In the genomic region with DNA sequence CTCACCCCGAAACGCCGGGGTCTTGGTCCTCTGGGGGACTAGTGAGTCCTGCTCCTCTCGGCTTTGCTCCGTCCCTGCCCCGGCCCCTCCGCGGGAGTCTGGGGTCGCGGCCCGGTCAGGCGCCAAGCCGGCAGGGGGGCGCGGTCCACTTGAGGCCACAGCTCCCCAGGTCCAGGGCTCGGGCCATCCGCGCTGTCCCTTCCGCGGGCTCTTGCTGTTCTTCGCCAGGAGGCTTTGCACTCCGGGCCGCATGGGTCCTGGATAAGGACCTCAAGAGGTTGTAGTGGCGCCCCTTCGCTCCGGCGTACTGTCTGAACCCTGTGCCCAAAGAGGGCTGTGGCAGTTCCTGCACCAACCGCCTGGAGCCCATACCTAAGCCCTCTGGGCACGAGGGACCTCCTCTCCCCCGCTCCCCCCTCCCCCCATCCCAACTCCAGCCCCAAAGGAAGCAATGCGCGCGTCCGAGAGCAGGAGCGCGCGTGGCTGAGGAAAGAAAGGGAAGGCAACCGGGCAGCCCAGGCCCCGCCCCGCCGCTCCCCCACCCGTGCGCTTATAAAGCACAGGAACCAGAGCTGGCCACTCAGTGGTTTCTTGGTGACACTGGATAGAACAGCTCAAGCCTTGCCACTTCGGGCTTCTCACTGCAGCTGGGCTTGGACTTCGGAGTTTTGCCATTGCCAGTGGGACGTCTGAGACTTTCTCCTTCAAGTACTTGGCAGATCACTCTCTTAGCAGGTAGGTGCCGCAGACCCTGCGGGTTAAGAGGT, we compare ENCODE assay signal across 8 cellular contexts. TPM values are rescaled to one million over a fixed set of nuclear protein-coding genes. Genes with fewer than 3 reads are reported as not detected.
DNase-seq lines count a peak whose midpoint lies in the region; ATAC-seq and TF ChIP-seq lines count a peak whose summit lies in the region.

A gene with protein sequence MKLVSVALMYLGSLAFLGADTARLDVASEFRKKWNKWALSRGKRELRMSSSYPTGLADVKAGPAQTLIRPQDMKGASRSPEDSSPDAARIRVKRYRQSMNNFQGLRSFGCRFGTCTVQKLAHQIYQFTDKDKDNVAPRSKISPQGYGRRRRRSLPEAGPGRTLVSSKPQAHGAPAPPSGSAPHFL (plus strand): TSS at position 579 of the 767 bp plus-strand sequence. CDS start 628 bp downstream, outside the sequence.

- H3K36me3 ChIP-seq in adipocyte (ENCODE audit: control insufficient read depth, insufficient read depth, low read length, severe bottlenecking) = peaks cover 27% of the 10 kb centered on the region

- ATAC-seq in CD4-positive, alpha-beta T cell (ENCODE audit: poor library complexity) = peak; percentile 13
- ATAC-seq in Right ventricle myocardium superior (ENCODE audit: poor library complexity) = peak; percentile 68
- ATAC-seq in GM21529 (IDR thresholded peaks at IDR 0.05; ENCODE audit: unreplicated experiment) = no peak
- ATAC-seq in HG03521 (IDR thresholded peaks at IDR 0.05; ENCODE audit: unreplicated experiment) = no peak

- H3K9ac ChIP-seq in adipocyte (ENCODE audit: low read length) = peak within 1 kb of the TSS; percentile 99

- H3K27me3 ChIP-seq in CD4-positive, alpha-beta T cell (ENCODE audit: control insufficient read depth, insufficient read depth, low read length) = peaks cover 34% of the 10 kb centered on the region
- H3K27me3 ChIP-seq in adipocyte (replicated peaks; ENCODE audit: control insufficient read depth, insufficient read depth, low read length) = no peaks in the 10 kb centered on the region

- H3K4me1 ChIP-seq in adipocyte (ENCODE audit: control insufficient read depth, insufficient read depth, low read length) = peaks cover 23% of the 10 kb centered on the region

- peaks cover 7% of the 10 kb centered on the region for H3K36me3 Mint-ChIP-seq in CD4-positive, alpha-beta T cell (ENCODE audit: low read depth)

- no peak within 1 kb of the TSS for H3K27ac ChIP-seq in CD4-positive, alpha-beta T cell (ENCODE audit: low read depth, low read length)

- no peaks in the 10 kb centered on the region for H3K9me3 ChIP-seq in CD4-positive, alpha-beta T cell (ENCODE audit: control insufficient read depth, low read length)
- no peaks in the 10 kb centered on the region for H3K9me3 ChIP-seq in adipocyte (ENCODE audit: control insufficient read depth, low read length)

- intact Hi-C loops in CD4-positive, alpha-beta T cell (cut with DNase I, micrococcal nuclease) = loop anchor here (5.0 to 10.0 kb wide), 9 partner anchors 240 to 1620 kb away; a partner anchor contains a TSS
- intact Hi-C loops in Right ventricle myocardium superior (cut with DNase I) = loop anchor here (5.0 to 10.0 kb wide), 4 partner anchors 97 to 547 kb away; no protein-coding TSS in a partner anchor

- H3K9me3 Mint-ChIP-seq in CD4-positive, alpha-beta T cell = no peaks in the 10 kb centered on the region

- peak within 1 kb of the TSS; percentile 91 for H3K4me3 ChIP-seq in adipocyte (ENCODE audit: low read length)

- H3K4me3 Mint-ChIP-seq in CD4-positive, alpha-beta T cell = peak within 1 kb of the TSS; percentile 95

- TF ChIP-seq CTCF in CD4-positive, alpha-beta T cell (IDR thresholded peaks at IDR 0.05) = peak; percentile 48

- peak within 1 kb of the TSS; percentile 72 for H3K27ac Mint-ChIP-seq in CD4-positive, alpha-beta T cell

- POLR2A ChIA-PET in CD4-positive, alpha-beta T cell (lab: Charles Lee) = interaction anchor here (1.0 to 2.1 kb wide), 6 partner anchors 9 to 731 kb away, joined by 3 to 13 read pairs (median 3); a partner anchor contains a TSS

- DNase-seq in CD4-positive, alpha-beta T cell = peak in 3 of 10 experiments; percentile 6 to 42 (median 21)
- peak; percentile 77 for DNase-seq in GOT3 (lab: John Stamatoyannopoulos, UW)
- peak; percentile 79 for DNase-seq in NOMO-1 treated with dmso at 0.1 percent for 144 hours (lab: John Stamatoyannopoulos, UW; ENCODE audit: unreplicated experiment)
- peak; percentile 98 for DNase-seq in adipocyte (ENCODE audit: low read depth)
- DNase-seq in Right ventricle myocardium superior = peak; percentile 94
- peak; percentile 62 for DNase-seq in occipital lobe (lab: John Stamatoyannopoulos, UW)

- CTCF ChIA-PET in CD4-positive, alpha-beta T cell (lab: Charles Lee) = interaction anchor here (0.6 to 2.2 kb wide), 8 partner anchors 9 to 1042 kb away, joined by 3 to 6 read pairs (median 4); no protein-coding TSS in a partner anchor

- H3K4me1 Mint-ChIP-seq in CD4-positive, alpha-beta T cell (ENCODE audit: low read depth) = peaks cover 47% of the 10 kb centered on the region

- H3K27me3 Mint-ChIP-seq in CD4-positive, alpha-beta T cell = peaks cover 57% of the 10 kb centered on the region

RNA-seq across cellular contexts. Expression of the gene that starts here (rescaled TPM):
- 1 to 10 TPM; 1.5 to 1.8 TPM for total RNA-seq in CD4-positive, alpha-beta T cell
- 10.3 TPM for total RNA-seq in Right ventricle myocardium superior
- 14.7 TPM for total RNA-seq in occipital lobe

Comparison
In these comparisons a context has a peak if more than half of its experiments do, and no peak if none do; other contexts are left out.
1. ATAC-seq: peak in CD4-positive, alpha-beta T cell (single experiment) and Right ventricle myocardium superior (single experiment); none in GM21529 (single experiment) and HG03521 (single experiment).